17 cellular contexts compared by ENCODE assay signal in genomic region chr15:38668433-38669159, GRCh38.
DNase-seq lines count a peak whose midpoint lies in the region; ATAC-seq and TF ChIP-seq lines count a peak whose summit lies in the region.
"Had no signal": no experiment of that assay in that cellular context is flagged by ENCODE, and none has a peak within 500 bp of the region (broad histone marks: within the 10 kb centered on the region; RNA-seq: fewer than 3 reads in every experiment).

No MANE protein-coding gene starts in this region.

- H3K27ac ChIP-seq in thymus (ENCODE audit: low read depth): peak overlapping the region; percentile 33
- H3K27ac ChIP-seq: coronary artery, hepatocyte had no signal

- no peaks in the 10 kb centered on the region for H3K9me3 Mint-ChIP-seq in natural killer cell treated with Interleukin-12 subunit alpha and Interleukin-12 subunit beta and Interleukin-15 and Interleukin-18, amount 100 ng/mL, for 72 hours
- H3K9me3 Mint-ChIP-seq in natural killer cell (peaks cover 0 to 2% of the 10 kb centered on the region in 2 donors), chondrocyte (ENCODE audit: low read depth) (no peaks in the 10 kb centered on the region)
- H3K9me3 Mint-ChIP-seq in central memory CD8-positive, alpha-beta T cell: peaks cover 7% of the 10 kb centered on the region
- H3K9me3 Mint-ChIP-seq in effector memory CD8-positive, alpha-beta T cell: peaks cover 0 to 7% of the 10 kb centered on the region in 2 donors

- H3K36me3 ChIP-seq in thymus (ENCODE audit: control insufficient read depth, insufficient read depth): no peaks in the 10 kb centered on the region

- intact Hi-C loops in natural killer cell (cut with micrococcal nuclease): no loop called here

- no peak for TF ChIP-seq CTCF in natural killer cell (IDR thresholded peaks at IDR 0.05)
- TF ChIP-seq CTCF in chondrocyte (IDR thresholded peaks at IDR 0.05): no peak

- peak overlapping the region; percentile 16 for H3K4me3 Mint-ChIP-seq in natural killer cell treated with Interleukin-12 subunit alpha and Interleukin-12 subunit beta and Interleukin-15 and Interleukin-18, amount 100 ng/mL, for 72 hours
- H3K4me3 Mint-ChIP-seq in natural killer cell (no peak overlapping the region), chondrocyte (ENCODE audit: unreplicated experiment) (no peak overlapping the region)
- no peak overlapping the region for H3K4me3 Mint-ChIP-seq in central memory CD8-positive, alpha-beta T cell
- H3K4me3 Mint-ChIP-seq in effector memory CD8-positive, alpha-beta T cell: no peak overlapping the region

- no peak overlapping the region for H3K4me3 ChIP-seq in thymus (ENCODE audit: low read length)
- H3K4me3 ChIP-seq: coronary artery, hepatocyte, lung had no signal

- WGBS in thymus: 94% methylated on average over 13 of the region's 13 CpGs

- H3K9me3 ChIP-seq in thymus (ENCODE audit: control insufficient read depth): no peaks in the 10 kb centered on the region

- H3K27ac Mint-ChIP-seq in natural killer cell treated with Interleukin-12 subunit alpha and Interleukin-12 subunit beta and Interleukin-15 and Interleukin-18, amount 100 ng/mL, for 72 hours: peak overlapping the region; percentile 92 to 100
- H3K27ac Mint-ChIP-seq in natural killer cell (peak overlapping the region in 1 of 2 donors; percentile 53), chondrocyte (ENCODE audit: unreplicated experiment) (no peak overlapping the region)
- peak overlapping the region; percentile 1 for H3K27ac Mint-ChIP-seq in central memory CD8-positive, alpha-beta T cell (ENCODE audit: low read depth)
- peak overlapping the region in 1 of 2 donors; percentile 96 for H3K27ac Mint-ChIP-seq in effector memory CD8-positive, alpha-beta T cell
- H3K27ac Mint-ChIP-seq: progenitor cell of endocrine pancreas had no signal

- DNase-seq in natural killer cell treated with Interleukin-12 subunit alpha and Interleukin-12 subunit beta and Interleukin-15 and Interleukin-18, amount 100 ng/mL, for 72 hours (ENCODE audit: low spot score): no peak
- DNase-seq in natural killer cell (no peak), NCI-H82 (lab: John Stamatoyannopoulos, UW) (peak; percentile 95), chondrocyte (ENCODE audit: low spot score) (no peak)
- no peak for DNase-seq in central memory CD8-positive, alpha-beta T cell (ENCODE audit: low spot score in 2 of 2)
- DNase-seq in effector memory CD8-positive, alpha-beta T cell: no peak
- DNase-seq: islet precursor cell; Kasumi-1; NCI-H1092 treated with DMSO at 0.1 percent for 48 hours; NCI-H2107; stimulated activated CD4-positive, alpha-beta T cell treated with anti-CD3 and anti-CD28 coated beads, Interleukin-4, amount 100 ng/mL, for 4 hours had no signal

- peaks cover 48% of the 10 kb centered on the region for H3K4me1 ChIP-seq in thymus (ENCODE audit: control insufficient read depth, insufficient read depth, low read length)

- H3K27me3 ChIP-seq in thymus (ENCODE audit: control insufficient read depth, insufficient read depth): no peaks in the 10 kb centered on the region

- no peak for ATAC-seq in natural killer cell treated with Interleukin-12 subunit alpha and Interleukin-12 subunit beta and Interleukin-15 and Interleukin-18, amount 100 ng/mL, for 72 hours
- no peak for ATAC-seq in natural killer cell
- no peak for ATAC-seq in central memory CD8-positive, alpha-beta T cell (replicated peaks; ENCODE audit: extremely low read depth, poor library complexity, severe bottlenecking)
- no peak for ATAC-seq in effector memory CD8-positive, alpha-beta T cell (replicated peaks)
- ATAC-seq: SK-N-SH treated with all-trans-retinoic acid at 6 μM for 48 hours had no signal

- no peaks in the 10 kb centered on the region for H3K27me3 Mint-ChIP-seq in natural killer cell treated with Interleukin-12 subunit alpha and Interleukin-12 subunit beta and Interleukin-15 and Interleukin-18, amount 100 ng/mL, for 72 hours
- no peaks in the 10 kb centered on the region for H3K27me3 Mint-ChIP-seq in natural killer cell (ENCODE audit: low read depth in 2 of 2)
- no peaks in the 10 kb centered on the region for H3K27me3 Mint-ChIP-seq in central memory CD8-positive, alpha-beta T cell
- peaks cover 28% of the 10 kb centered on the region for H3K27me3 Mint-ChIP-seq in chondrocyte (ENCODE audit: low read depth)
- H3K27me3 Mint-ChIP-seq in effector memory CD8-positive, alpha-beta T cell: no peaks in the 10 kb centered on the region

- peaks cover 6% of the 10 kb centered on the region for H3K36me3 Mint-ChIP-seq in natural killer cell treated with Interleukin-12 subunit alpha and Interleukin-12 subunit beta and Interleukin-15 and Interleukin-18, amount 100 ng/mL, for 72 hours
- H3K36me3 Mint-ChIP-seq in natural killer cell (no peaks in the 10 kb centered on the region), chondrocyte (ENCODE audit: low read depth) (no peaks in the 10 kb centered on the region)
- H3K36me3 Mint-ChIP-seq in central memory CD8-positive, alpha-beta T cell (ENCODE audit: insufficient read depth): peaks cover 11% of the 10 kb centered on the region
- H3K36me3 Mint-ChIP-seq in effector memory CD8-positive, alpha-beta T cell (ENCODE audit: insufficient read depth): peaks cover 23% of the 10 kb centered on the region

- peaks cover 77 to 81% of the 10 kb centered on the region in 2 donors for H3K4me1 Mint-ChIP-seq in natural killer cell treated with Interleukin-12 subunit alpha and Interleukin-12 subunit beta and Interleukin-15 and Interleukin-18, amount 100 ng/mL, for 72 hours (ENCODE audit: low read depth in 2 of 2)
- H3K4me1 Mint-ChIP-seq in natural killer cell (peaks cover 58 to 63% of the 10 kb centered on the region in 2 donors), chondrocyte (ENCODE audit: low read depth) (no peaks in the 10 kb centered on the region)
- peaks cover 78% of the 10 kb centered on the region for H3K4me1 Mint-ChIP-seq in central memory CD8-positive, alpha-beta T cell
- peaks cover 58 to 76% of the 10 kb centered on the region in 2 donors for H3K4me1 Mint-ChIP-seq in effector memory CD8-positive, alpha-beta T cell (ENCODE audit: low read depth in 2 of 2)
